ENCODE assay signal across 9 cellular contexts in the genomic region with DNA sequence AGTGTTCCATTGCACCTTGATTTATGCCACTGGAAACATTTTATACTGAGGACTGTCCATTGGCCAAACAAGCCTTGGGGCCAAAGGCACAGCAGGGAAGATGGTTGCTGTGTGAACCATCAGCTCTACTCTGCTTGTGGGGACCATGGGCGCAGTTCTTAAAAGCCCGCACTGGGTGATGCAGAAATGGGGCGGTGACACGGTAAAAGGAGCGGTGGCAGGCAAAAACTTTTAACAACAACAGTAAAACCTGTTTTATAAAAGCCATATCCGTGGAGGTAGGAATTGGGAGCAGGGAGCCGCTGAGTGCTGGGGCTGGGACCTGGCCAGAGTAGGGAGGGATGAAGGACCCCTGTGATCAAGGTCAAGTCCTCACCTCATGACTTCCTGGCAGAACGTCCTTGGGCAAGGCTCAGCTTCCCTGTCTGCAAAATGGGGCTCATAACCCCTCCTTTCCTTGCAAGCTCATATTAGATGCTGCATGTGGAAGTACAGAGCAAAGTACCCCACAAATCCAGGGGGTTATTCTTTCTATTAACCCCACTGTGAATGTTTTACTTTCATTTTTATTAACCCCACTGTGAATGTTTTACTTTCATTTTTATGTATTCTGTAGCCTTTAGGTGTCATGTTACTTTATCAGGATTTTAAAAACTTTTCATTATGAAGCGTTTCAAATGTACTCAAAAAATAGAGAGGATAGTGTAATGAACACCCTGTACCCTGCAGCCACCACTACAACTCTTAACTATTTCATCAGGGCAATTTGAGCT.
DNase-seq lines count a peak whose midpoint lies in the region; ATAC-seq and TF ChIP-seq lines count a peak whose summit lies in the region.
"Had no signal": no experiment of that assay in that cellular context is flagged by ENCODE, and none has a peak within 500 bp of the region (broad histone marks: within the 10 kb centered on the region; RNA-seq: fewer than 3 reads in every experiment).

No MANE protein-coding gene starts in this region.

- TF ChIP-seq EP300 in tibial nerve (IDR thresholded peaks at IDR 0.05): no peak

- H3K4me1 ChIP-seq in heart right ventricle (peaks cover 59 to 100% (median 94%) of the 10 kb centered on the region in 9 donors), esophagus squamous epithelium (peaks cover 8 to 97% (median 59%) of the 10 kb centered on the region in 3 donors), tibial nerve (peaks cover 0 to 97% (median 69%) of the 10 kb centered on the region in 4 donors), adrenal gland (replicated peaks in 1 of 2) (peaks cover 45 to 75% of the 10 kb centered on the region in 2 donors)

- intact Hi-C loops in heart right ventricle (cut with DNase I) (loop anchor here in 1 of 10 donors (5.0 to 10.0 kb wide), 2 partner anchors 78 to 129 kb away; a partner anchor contains a TSS), Right ventricle myocardium superior (cut with DNase I) (no loop called here), esophagus squamous epithelium (cut with DNase I) (no loop called here), adrenal gland (cut with DNase I) (no loop called here)

- no peaks in the 10 kb centered on the region for H3K36me3 ChIP-seq in heart right ventricle
- no peaks in the 10 kb centered on the region for H3K36me3 ChIP-seq in esophagus squamous epithelium
- H3K36me3 ChIP-seq in tibial nerve: no peaks in the 10 kb centered on the region
- no peaks in the 10 kb centered on the region for H3K36me3 ChIP-seq in adrenal gland (replicated peaks in 1 of 2)

- no peak for DNase-seq in heart right ventricle
- no peak for DNase-seq in Right ventricle myocardium superior
- DNase-seq in OCI-M1 (lab: John Stamatoyannopoulos, UW): peak; percentile 50
- DNase-seq in esophagus squamous epithelium (lab: John Stamatoyannopoulos, UW): no peak
- no peak for DNase-seq in tibial nerve (ENCODE audit: low spot score in 2 of 2)
- no peak for DNase-seq in adrenal gland
- no peak for DNase-seq in T-helper 9 cell
- DNase-seq in SHP77 (lab: John Stamatoyannopoulos, UW): no peak
- DNase-seq: occipital lobe had no signal

- ATAC-seq in heart right ventricle (no peak), Right ventricle myocardium superior (ENCODE audit: poor library complexity) (no peak)

- H3K27ac ChIP-seq in heart right ventricle: peak overlapping the region in 8 of 10 donors; percentile 9 to 81 (median 58)
- H3K27ac ChIP-seq in esophagus squamous epithelium: peak overlapping the region in 3 of 4 donors; percentile 33 to 79 (median 55)
- peak overlapping the region; percentile 32 to 81 (median 61) for H3K27ac ChIP-seq in tibial nerve
- peak overlapping the region in 2 of 5 donors; percentile 20 to 71 for H3K27ac ChIP-seq in adrenal gland

- TF ChIP-seq POLR2A in esophagus squamous epithelium (IDR thresholded peaks at IDR 0.05) (no peak), tibial nerve (IDR thresholded peaks at IDR 0.05) (no peak), adrenal gland (IDR thresholded peaks at IDR 0.05) (no peak)

- H3K9me3 ChIP-seq in heart right ventricle: no peaks in the 10 kb centered on the region
- no peaks in the 10 kb centered on the region for H3K9me3 ChIP-seq in esophagus squamous epithelium
- no peaks in the 10 kb centered on the region for H3K9me3 ChIP-seq in tibial nerve
- no peaks in the 10 kb centered on the region for H3K9me3 ChIP-seq in adrenal gland (replicated peaks in 1 of 3)

- 71 to 78% methylated on average over 9 of the region's 9 CpGs for WGBS in heart right ventricle, 2 donors
- WGBS in esophagus squamous epithelium, 2 donors: 74 to 75% methylated on average over 8 to 9 of the region's 9 CpGs
- WGBS in tibial nerve, 2 donors: 70 to 73% methylated on average over 9 of the region's 9 CpGs
- WGBS in adrenal gland, 4 donors: 67 to 71% (median 69%) methylated on average over 9 of the region's 9 CpGs

- H3K27me3 ChIP-seq in heart right ventricle (no peaks in the 10 kb centered on the region), esophagus squamous epithelium (no peaks in the 10 kb centered on the region), tibial nerve (no peaks in the 10 kb centered on the region), adrenal gland (no peaks in the 10 kb centered on the region)

- H3K4me3 ChIP-seq in heart right ventricle (peak overlapping the region in 1 of 10 donors; percentile 6), esophagus squamous epithelium (peak overlapping the region in 1 of 4 donors; percentile 7), tibial nerve (no peak overlapping the region), adrenal gland (no peak overlapping the region)

- no peak for TF ChIP-seq CTCF in heart right ventricle (IDR thresholded peaks at IDR 0.05)
- no peak for TF ChIP-seq CTCF in esophagus squamous epithelium (IDR thresholded peaks at IDR 0.05)
- no peak for TF ChIP-seq CTCF in tibial nerve (IDR thresholded peaks at IDR 0.05)
- no peak for TF ChIP-seq CTCF in adrenal gland (IDR thresholded peaks at IDR 0.05)
